In genomic region chr5:33270671-33271070, GRCh38 we compare ENCODE assay signal across 24 cellular contexts.
"Had no signal": no experiment of that assay in that cellular context is flagged by ENCODE, and none has a peak within 500 bp of the region (broad histone marks: within the 10 kb centered on the region; RNA-seq: fewer than 3 reads in every experiment).

No MANE protein-coding gene starts in this region.

- H3K27ac ChIP-seq: coronary artery, gastrocnemius medialis, heart right ventricle, left lung, lower lobe of right lung, neural progenitor cell, parathyroid adenoma, psoas muscle, right lobe of liver, spleen had no signal

- DNase-seq: effector CD4-positive, alpha-beta T cell; endodermal cell; gastrocnemius medialis; heart right ventricle; islet precursor cell; left lung; lower lobe of right lung; mesenchymal stem cell; midbrain; nucleus accumbens; psoas muscle; retina; right lobe of liver; spleen; stimulated activated CD4-positive, alpha-beta T cell treated with anti-CD3 and anti-CD28 coated beads, Interleukin-15, amount 100 ng/mL, for 24 hours; stimulated activated CD4-positive, alpha-beta T cell treated with anti-CD3 and anti-CD28 coated beads, Interleukin-1b, Interleukin-23, amount 100 ng/mL, for 48 hours; stimulated activated CD4-positive, alpha-beta T cell treated with anti-CD3 and anti-CD28 coated beads, Interleukin-4, amount 100 ng/mL, for 24 hours; stimulated activated naive B cell treated with anti-CD40 and anti-IgM and Interleukin-4, amounts not matched to agents 10 μg/mL and 1 μg/mL and 100 μg/mL, for 72 hours; trophoblast cell had no signal

- H3K36me3 ChIP-seq: gastrocnemius medialis, heart right ventricle, left lung, lower lobe of right lung, neural progenitor cell, right lobe of liver, spleen had no signal

- H3K9me3 Mint-ChIP-seq: endodermal cell; neural progenitor cell; stimulated activated naive B cell treated with anti-CD40 and anti-IgM and Interleukin-4, amounts not matched to agents 10 μg/mL and 1 μg/mL and 100 μg/mL, for 72 hours had no signal

- H3K9me3 ChIP-seq: gastrocnemius medialis, heart right ventricle, left lung, lower lobe of right lung, psoas muscle, right lobe of liver, spleen had no signal

- ATAC-seq: gastrocnemius medialis; heart right ventricle; left lung; lower lobe of right lung; natural killer cell treated with Interleukin-12 subunit alpha and Interleukin-12 subunit beta and Interleukin-15 and Interleukin-18, amount 100 ng/mL, for 72 hours; psoas muscle; right lobe of liver; stimulated activated naive B cell treated with anti-CD40 and anti-IgM and Interleukin-4, amounts not matched to agents 10 μg/mL and 1 μg/mL and 100 μg/mL, for 72 hours had no signal

- H3K4me1 ChIP-seq: gastrocnemius medialis, parathyroid adenoma, psoas muscle, right lobe of liver, spleen had no signal

- FAIRE-seq: endothelial cell of umbilical vein had no signal

- H3K4me1 Mint-ChIP-seq: endodermal cell; stimulated activated naive B cell treated with anti-CD40 and anti-IgM and Interleukin-4, amounts not matched to agents 10 μg/mL and 1 μg/mL and 100 μg/mL, for 72 hours had no signal

- H3K27ac Mint-ChIP-seq: endodermal cell; natural killer cell treated with Interleukin-12 subunit alpha and Interleukin-12 subunit beta and Interleukin-15 and Interleukin-18, amount 100 ng/mL, for 72 hours; neural progenitor cell; stimulated activated naive B cell treated with anti-CD40 and anti-IgM and Interleukin-4, amounts not matched to agents 10 μg/mL and 1 μg/mL and 100 μg/mL, for 72 hours had no signal

- H3K27me3 Mint-ChIP-seq: natural killer cell treated with Interleukin-12 subunit alpha and Interleukin-12 subunit beta and Interleukin-15 and Interleukin-18, amount 100 ng/mL, for 72 hours; stimulated activated naive B cell treated with anti-CD40 and anti-IgM and Interleukin-4, amounts not matched to agents 10 μg/mL and 1 μg/mL and 100 μg/mL, for 72 hours had no signal

- H3K36me3 Mint-ChIP-seq: natural killer cell treated with Interleukin-12 subunit alpha and Interleukin-12 subunit beta and Interleukin-15 and Interleukin-18, amount 100 ng/mL, for 72 hours; neural progenitor cell; stimulated activated naive B cell treated with anti-CD40 and anti-IgM and Interleukin-4, amounts not matched to agents 10 μg/mL and 1 μg/mL and 100 μg/mL, for 72 hours had no signal

- H3K4me3 Mint-ChIP-seq: endodermal cell; natural killer cell treated with Interleukin-12 subunit alpha and Interleukin-12 subunit beta and Interleukin-15 and Interleukin-18, amount 100 ng/mL, for 72 hours; neural progenitor cell; stimulated activated naive B cell treated with anti-CD40 and anti-IgM and Interleukin-4, amounts not matched to agents 10 μg/mL and 1 μg/mL and 100 μg/mL, for 72 hours had no signal

- H3K4me3 ChIP-seq: coronary artery, gastrocnemius medialis, heart right ventricle, left lung, lower lobe of right lung, neural progenitor cell, psoas muscle, right lobe of liver, spleen had no signal
